17 cellular contexts compared by ENCODE assay signal in the genomic region with DNA sequence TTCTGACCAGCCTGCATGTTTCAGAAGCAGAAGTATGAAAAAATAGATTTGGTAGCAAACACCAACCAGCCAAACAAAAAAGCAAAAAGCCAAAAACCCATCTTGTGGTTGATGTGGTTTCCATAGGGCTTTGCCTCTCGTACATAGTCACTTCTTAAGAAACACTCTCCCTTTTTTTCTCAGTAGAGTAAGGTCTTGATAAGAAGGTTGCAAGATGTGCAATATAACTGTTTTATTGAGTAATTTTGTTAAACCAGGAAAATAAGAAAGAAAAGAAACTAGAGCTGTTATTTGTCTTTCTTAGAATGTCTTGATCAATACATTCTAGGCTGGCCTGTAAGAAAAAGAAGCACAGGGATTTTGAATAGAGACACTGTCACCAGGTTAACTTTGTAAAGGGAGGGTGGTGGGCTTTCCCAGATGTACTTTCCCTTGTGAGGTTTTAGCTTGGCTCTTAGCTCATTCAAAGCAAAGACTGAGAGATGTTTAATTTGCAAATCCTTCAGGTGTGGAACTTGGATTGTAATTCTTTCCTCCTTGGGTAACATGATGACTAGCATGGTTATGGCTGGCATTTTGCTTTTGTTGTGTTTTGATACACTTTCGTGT. TPM values are rescaled to one million over a fixed set of nuclear protein-coding genes. Genes with fewer than 3 reads are reported as not detected.
DNase-seq lines count a peak whose midpoint lies in the region; ATAC-seq and TF ChIP-seq lines count a peak whose summit lies in the region.
"Had no signal": no experiment of that assay in that cellular context is flagged by ENCODE, and none has a peak within 500 bp of the region (broad histone marks: within the 10 kb centered on the region; RNA-seq: fewer than 3 reads in every experiment).

No MANE protein-coding gene starts in this region.

- H3K27me3 ChIP-seq in IMR-90 (ENCODE audit: control insufficient read depth, insufficient read depth, low read length) (no peaks in the 10 kb centered on the region), muscle layer of duodenum (ENCODE audit: low read depth, low read length) (no peaks in the 10 kb centered on the region), WERI-Rb-1 (ENCODE audit: insufficient read depth, low read depth, severe bottlenecking) (no peaks in the 10 kb centered on the region)
- H3K27me3 ChIP-seq: upper lobe of right lung had no signal

- H3K9ac ChIP-seq in IMR-90 (ENCODE audit: low read depth, low read length) = no peak overlapping the region

- no peak overlapping the region for H3K56ac ChIP-seq in IMR-90 (ENCODE audit: extremely low read depth, insufficient read depth, low read length)

- no peak for ATAC-seq in IMR-90 (ENCODE audit: low read depth)
- peak; percentile 57 for ATAC-seq in activated CD8-positive, alpha-beta T cell treated with anti-CD3 and anti-CD28 coated beads, Interleukin-2, amount 10 ng/mL, durations not matched to agents 7 days and 5 days
- no peak for ATAC-seq in GM19455 (IDR thresholded peaks at IDR 0.05; ENCODE audit: unreplicated experiment)
- ATAC-seq in GM18505 (IDR thresholded peaks at IDR 0.05; ENCODE audit: unreplicated experiment) = no peak
- ATAC-seq: heart right ventricle, left colon had no signal

- no peak for TF ChIP-seq RAD21 in IMR-90 (IDR thresholded peaks at IDR 0.05; ENCODE audit: low read length)

- H4K5ac ChIP-seq in IMR-90 (ENCODE audit: low read depth, low read length) = no peak overlapping the region

- no peak overlapping the region for H3K4me2 ChIP-seq in IMR-90 (ENCODE audit: low read depth, low read length)

- H3K4me1 ChIP-seq in IMR-90 (ENCODE audit: control insufficient read depth, insufficient read depth, low read length) = peaks cover 26% of the 10 kb centered on the region
- H3K4me1 ChIP-seq in muscle layer of duodenum (ENCODE audit: control insufficient read depth in 1 of 2, insufficient read depth in 2 of 2, low read length in 2 of 2) = peaks cover 10 to 25% of the 10 kb centered on the region in 2 donors

- intact Hi-C loops in IMR-90 (cut with micrococcal nuclease) = no loop called here

- H3K23ac ChIP-seq in IMR-90 (ENCODE audit: low read depth, low read length) = no peak overlapping the region

- in situ Hi-C loops in IMR-90 (cut with MboI; ENCODE audit: low sequenced_read_pairs) = no loop called here

- no TSS peak for BruUV-seq in IMR-90 (replicated peaks; lab: Mats Ljungman, UMichigan)

- H3K4ac ChIP-seq in IMR-90 (ENCODE audit: low read depth, low read length) = no peak overlapping the region; the same call in 1 of the 2 replicates

- POLR2A ChIA-PET in IMR-90 (lab: Charles Lee; ENCODE audit: unreplicated experiment) = no interaction called here
- POLR2A ChIA-PET in activated CD8-positive, alpha-beta T cell treated with anti-CD3 and anti-CD28 coated beads, Interleukin-2, amount 10 ng/mL, durations not matched to agents 7 days and 5 days (lab: Charles Lee) = no interaction called here

- peaks cover 10% of the 10 kb centered on the region for H3K9me1 ChIP-seq in IMR-90 (ENCODE audit: insufficient read depth, low read length)

- TF ChIP-seq CTCF in IMR-90 (conservative IDR thresholded peaks at IDR 0.05; ENCODE audit: low read depth, low read length) (no peak), WERI-Rb-1 (IDR thresholded peaks at IDR 0.05; ENCODE audit: low read depth, low read length) (no peak)

- no peak overlapping the region for H2BK5ac ChIP-seq in IMR-90 (ENCODE audit: low read depth, low read length, poor library complexity, severe bottlenecking)

- H3K4me3 ChIP-seq in IMR-90 (ENCODE audit: insufficient read depth, low read depth, low read length) (no peak overlapping the region), muscle layer of duodenum (ENCODE audit: low read depth in 1 of 2, low read length in 2 of 2) (no peak overlapping the region), WERI-Rb-1 (ENCODE audit: low read depth, low read length) (no peak overlapping the region)
- H3K4me3 ChIP-seq: heart right ventricle, upper lobe of right lung had no signal

- H3K4me3 Mint-ChIP-seq in activated CD8-positive, alpha-beta T cell treated with anti-CD3 and anti-CD28 coated beads, Interleukin-2, amount 10 ng/mL, durations not matched to agents 7 days and 5 days = no peak overlapping the region
- H3K4me3 Mint-ChIP-seq: activated naive CD4-positive, alpha-beta T cell treated with anti-CD3 and anti-CD28 coated beads, Interleukin-2, amount 50 U/mL, for 24 hours; B cell had no signal

- no peak overlapping the region for H3K14ac ChIP-seq in IMR-90 (replicated peaks; ENCODE audit: low read depth, low read length)

- H2BK20ac ChIP-seq in IMR-90 (ENCODE audit: low read depth, low read length) = peak overlapping the region; percentile 16; the same call in 1 of the 2 replicates

- H3K18ac ChIP-seq in IMR-90 (ENCODE audit: low read depth, low read length) = peak overlapping the region; percentile 48; the same call in 1 of the 2 replicates

- WGBS in IMR-90 (ENCODE audit: extremely low coverage in 2 of 2, insufficient read length in 1 of 2), 2 experiments = no CpG with 5 or more reads among the region's 2 CpGs

- no peak for TF ChIP-seq POLR2A in IMR-90 (IDR thresholded peaks at IDR 0.05; ENCODE audit: low read depth, low read length)
- no peak for TF ChIP-seq POLR2A in GM18505 (IDR thresholded peaks at IDR 0.05; ENCODE audit: borderline replicate concordance, extremely low read depth, insufficient read depth, insufficient read length)

- H4K20me1 ChIP-seq in IMR-90 (ENCODE audit: insufficient read depth, low read length) = no peaks in the 10 kb centered on the region

- H3K9me3 ChIP-seq in IMR-90 (ENCODE audit: control insufficient read depth, insufficient read depth, low read length) = no peaks in the 10 kb centered on the region
- no peaks in the 10 kb centered on the region for H3K9me3 ChIP-seq in muscle layer of duodenum (ENCODE audit: control insufficient read depth in 1 of 2, low read length in 2 of 2)
- H3K9me3 ChIP-seq in WERI-Rb-1 (ENCODE audit: severe bottlenecking) = no peaks in the 10 kb centered on the region
- H3K9me3 ChIP-seq: heart right ventricle, upper lobe of right lung had no signal

- H4K8ac ChIP-seq in IMR-90 (ENCODE audit: low read depth in 2 of 2, low read length in 2 of 2) = peak overlapping the region in 1 of 2 experiments; percentile 48; a peak in 2 of 4 replicates

- peaks cover 53% of the 10 kb centered on the region for H3K27me3 Mint-ChIP-seq in activated CD8-positive, alpha-beta T cell treated with anti-CD3 and anti-CD28 coated beads, Interleukin-2, amount 10 ng/mL, durations not matched to agents 7 days and 5 days (ENCODE audit: low read depth)

- H2AFZ ChIP-seq in IMR-90 (replicated peaks; ENCODE audit: low read length, poor library complexity) = no peak overlapping the region

- peak; percentile 4 for DNase-seq in CD1c-positive myeloid dendritic cell (ENCODE audit: extremely low spot score)
- no peak for DNase-seq in IMR-90
- DNase-seq in activated CD8-positive, alpha-beta T cell treated with anti-CD3 and anti-CD28 coated beads, Interleukin-2, amount 10 ng/mL, durations not matched to agents 7 days and 5 days = peak; percentile 54
- no peak for DNase-seq in iPS-NIHi11 (ENCODE audit: low spot score)
- no peak for DNase-seq in WERI-Rb-1
- DNase-seq: activated CD4-positive, alpha-beta T cell treated with anti-CD3 and anti-CD28 coated beads, Interleukin-2, amount 50 U/mL, for 1 hour; cerebellar nuclear complex; heart right ventricle; left colon; NCI-H1694 treated with DMSO at 0.1 percent for 48 hours; NCI-H69; upper lobe of right lung had no signal

- no peaks in the 10 kb centered on the region for H3K36me3 ChIP-seq in IMR-90 (ENCODE audit: control insufficient read depth, insufficient read depth, low read length)
- H3K36me3 ChIP-seq in muscle layer of duodenum (ENCODE audit: control insufficient read depth in 1 of 2, insufficient read depth in 2 of 2, low read length in 2 of 2) = no peaks in the 10 kb centered on the region
- no peaks in the 10 kb centered on the region for H3K36me3 ChIP-seq in WERI-Rb-1
- H3K36me3 ChIP-seq: heart right ventricle, upper lobe of right lung had no signal

- H2AK9ac ChIP-seq in IMR-90 (replicated peaks; ENCODE audit: low read depth, low read length, poor library complexity) = no peak overlapping the region

- no peak overlapping the region for H2BK120ac ChIP-seq in IMR-90 (ENCODE audit: low read depth, low read length)

- H3K36me3 Mint-ChIP-seq in activated CD8-positive, alpha-beta T cell treated with anti-CD3 and anti-CD28 coated beads, Interleukin-2, amount 10 ng/mL, durations not matched to agents 7 days and 5 days (ENCODE audit: low read depth) = no peaks in the 10 kb centered on the region
- H3K36me3 Mint-ChIP-seq: activated naive CD4-positive, alpha-beta T cell treated with anti-CD3 and anti-CD28 coated beads, Interleukin-2, amount 50 U/mL, for 24 hours had no signal

- H3K9me3 Mint-ChIP-seq in activated CD8-positive, alpha-beta T cell treated with anti-CD3 and anti-CD28 coated beads, Interleukin-2, amount 10 ng/mL, durations not matched to agents 7 days and 5 days (ENCODE audit: insufficient read depth) = no peaks in the 10 kb centered on the region
- H3K9me3 Mint-ChIP-seq: activated naive CD4-positive, alpha-beta T cell treated with anti-CD3 and anti-CD28 coated beads, Interleukin-2, amount 50 U/mL, for 24 hours had no signal

- H3K4me1 Mint-ChIP-seq in activated CD8-positive, alpha-beta T cell treated with anti-CD3 and anti-CD28 coated beads, Interleukin-2, amount 10 ng/mL, durations not matched to agents 7 days and 5 days (ENCODE audit: low read depth) = peaks cover 22% of the 10 kb centered on the region

- peaks cover 3 to 13% of the 10 kb centered on the region in 2 experiments; a peak in 3 of 4 replicates for H3K79me1 ChIP-seq in IMR-90 (ENCODE audit: low read depth in 1 of 2, low read length in 2 of 2)

- dilution Hi-C loops in IMR-90 (cut with HindIII; ENCODE audit: low sequenced_read_pairs, unreplicated experiment) = no loop called here

- no peak overlapping the region for H3K27ac Mint-ChIP-seq in activated CD8-positive, alpha-beta T cell treated with anti-CD3 and anti-CD28 coated beads, Interleukin-2, amount 10 ng/mL, durations not matched to agents 7 days and 5 days
- H3K27ac Mint-ChIP-seq: activated naive CD4-positive, alpha-beta T cell treated with anti-CD3 and anti-CD28 coated beads, Interleukin-2, amount 50 U/mL, for 24 hours; B cell had no signal

- H3K27ac ChIP-seq in IMR-90 (ENCODE audit: insufficient read depth, low read length) = no peak overlapping the region
- H3K27ac ChIP-seq in muscle layer of duodenum (ENCODE audit: low read length) = peak overlapping the region; percentile 56
- no peak overlapping the region for H3K27ac ChIP-seq in WERI-Rb-1
- H3K27ac ChIP-seq: heart right ventricle, upper lobe of right lung had no signal

- H4K91ac ChIP-seq in IMR-90 (ENCODE audit: insufficient read depth, low read depth, low read length) = no peak overlapping the region

- CTCF ChIA-PET in IMR-90 (lab: Yijun Ruan, JAX) = interaction anchor here (0.5 kb wide), 1 partner anchor 114 kb away, joined by 5 read pairs; no protein-coding TSS in a partner anchor
- CTCF ChIA-PET in activated CD8-positive, alpha-beta T cell treated with anti-CD3 and anti-CD28 coated beads, Interleukin-2, amount 10 ng/mL, durations not matched to agents 7 days and 5 days (lab: Charles Lee) = interaction anchor here (0.8 to 2.0 kb wide), 3 partner anchors 35 to 398 kb away, joined by 3 to 7 read pairs (median 4); no protein-coding TSS in a partner anchor

- peak overlapping the region; percentile 56; the same call in 1 of the 2 replicates for H2AK5ac ChIP-seq in IMR-90 (ENCODE audit: low read depth, low read length)

- H2BK15ac ChIP-seq in IMR-90 (ENCODE audit: low read depth, low read length) = peak overlapping the region; percentile 55; the same call in 1 of the 3 replicates

RNA-seq across cellular contexts. Expression of a gene that starts 49.7 kb away (rescaled TPM):
- 118 and 176 TPM in 2 replicates for total RNA-seq in IMR-90 (2012; rRNA removed)
- 50.0 and 56.0 TPM in 2 replicates for polyA plus RNA-seq in IMR-90 (2012; rRNA removed)
- 15.6 and 18.9 TPM in 2 replicates for polyA plus RNA-seq in IMR-90 (2012; cell fraction: cytosol; rRNA removed)
- polyA plus RNA-seq in IMR-90 (2012; cell fraction: nucleus; rRNA removed; ENCODE audit: low replicate concordance) = 14.3 and 102 TPM in 2 replicates
- total RNA-seq in activated CD8-positive, alpha-beta T cell treated with anti-CD3 and anti-CD28 coated beads, Interleukin-2, amount 10 ng/mL, durations not matched to agents 7 days and 5 days = under 1 TPM; 0.05 to 0.08 TPM

Comparison
In these comparisons a context has a peak if more than half of its experiments do, and no peak if none do; other contexts are left out.
1. DNase-seq: peak in CD1c-positive myeloid dendritic cell (single experiment) and activated CD8-positive, alpha-beta T cell treated with anti-CD3 and anti-CD28 coated beads, Interleukin-2, amount 10 ng/mL, durations not matched to agents 7 days and 5 days (single experiment); none in IMR-90 (single experiment), iPS-NIHi11 (single experiment) and WERI-Rb-1 (single experiment).
2. RNA of a gene that starts 49.7 kb away (total RNA-seq): 118 to 176 TPM in IMR-90; 0.05 to 0.08 TPM in activated CD8-positive, alpha-beta T cell treated with anti-CD3 and anti-CD28 coated beads, Interleukin-2, amount 10 ng/mL, durations not matched to agents 7 days and 5 days; every median in the first group is over 100 times any median in the second.